9 cellular contexts compared by ENCODE assay signal in the genomic region with DNA sequence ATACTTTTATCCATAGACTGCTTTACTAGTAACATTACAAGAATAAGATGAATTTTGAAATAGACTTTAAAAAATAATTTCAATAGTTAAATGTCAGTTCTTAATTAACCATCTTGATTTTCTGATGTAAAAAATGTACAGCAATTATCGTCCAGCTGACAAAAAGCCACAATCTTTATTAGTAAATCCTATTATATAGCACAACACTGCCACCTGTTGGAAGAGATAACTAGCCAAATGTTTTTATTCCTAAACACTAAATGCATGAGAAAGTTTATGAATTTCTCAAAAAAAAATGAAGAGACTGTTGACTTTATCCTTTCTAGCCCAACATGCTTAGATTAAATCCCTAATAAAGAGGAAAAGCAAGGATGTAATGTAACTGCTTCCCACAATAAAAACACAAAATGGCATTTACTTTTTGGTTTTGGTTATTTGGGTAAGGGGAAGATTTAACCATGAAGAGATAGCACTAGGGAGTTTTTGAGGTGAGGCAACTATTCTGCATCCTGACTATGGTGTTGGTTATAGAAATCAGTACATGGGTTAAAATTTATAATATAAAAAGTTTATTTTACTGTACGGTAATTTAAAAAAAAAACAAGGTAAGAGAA. TPM values are rescaled to one million over a fixed set of nuclear protein-coding genes. Genes with fewer than 3 reads are reported as not detected.
A peak's percentile ranks its signal among the peaks of the same experiment; 100 is the strongest.
DNase-seq lines count a peak whose midpoint lies in the region; ATAC-seq, FAIRE-seq and TF ChIP-seq lines count a peak whose summit lies in the region.
"Had no signal": no experiment of that assay in that cellular context is flagged by ENCODE, and none has a peak within 500 bp of the region (broad histone marks: within the 10 kb centered on the region; RNA-seq: fewer than 3 reads in every experiment).

No MANE protein-coding gene starts in this region.

- peak; percentile 35 for DNase-seq in GM04504 (ENCODE audit: low read depth)
- peak; percentile 64 for DNase-seq in NCI-H2196 (lab: John Stamatoyannopoulos, UW; ENCODE audit: unreplicated experiment)
- DNase-seq in cardiac fibroblast (ENCODE audit: low read depth in 2 of 2): peak; percentile 72 to 78
- peak in 1 of 2 donors; percentile 60 for DNase-seq in memory B cell (ENCODE audit: low spot score in 2 of 2)
- no peak for DNase-seq in stimulated activated naive B cell treated with anti-CD40 and anti-IgM and Interleukin-4, amounts not matched to agents 10 μg/mL and 1 μg/mL and 100 μg/mL, for 72 hours
- no peak for DNase-seq in mucosa of gallbladder (ENCODE audit: low spot score)
- DNase-seq: activated naive CD8-positive, alpha-beta T cell treated with anti-CD3 and anti-CD28 coated beads, Interleukin-2, amount 10 ng/mL, durations not matched to agents 7 days and 5 days had no signal

- no peaks in the 10 kb centered on the region for H3K27me3 Mint-ChIP-seq in memory B cell
- H3K27me3 Mint-ChIP-seq in stimulated activated naive B cell treated with anti-CD40 and anti-IgM and Interleukin-4, amounts not matched to agents 10 μg/mL and 1 μg/mL and 100 μg/mL, for 72 hours: no peaks in the 10 kb centered on the region
- H3K27me3 Mint-ChIP-seq: activated naive CD8-positive, alpha-beta T cell treated with anti-CD3 and anti-CD28 coated beads, Interleukin-2, amount 10 ng/mL, durations not matched to agents 7 days and 5 days had no signal

- peak; percentile 44 for ATAC-seq in memory B cell (ENCODE audit: low read depth)
- ATAC-seq in GM18520 (IDR thresholded peaks at IDR 0.05; ENCODE audit: unreplicated experiment): no peak
- no peak for ATAC-seq in stimulated activated naive B cell treated with anti-CD40 and anti-IgM and Interleukin-4, amounts not matched to agents 10 μg/mL and 1 μg/mL and 100 μg/mL, for 72 hours (replicated peaks)

- peaks cover 5% of the 10 kb centered on the region for H3K36me3 Mint-ChIP-seq in memory B cell
- peaks cover 14 to 33% of the 10 kb centered on the region in 2 donors for H3K36me3 Mint-ChIP-seq in stimulated activated naive B cell treated with anti-CD40 and anti-IgM and Interleukin-4, amounts not matched to agents 10 μg/mL and 1 μg/mL and 100 μg/mL, for 72 hours

- no peak overlapping the region for H3K4me3 ChIP-seq in cardiac fibroblast (replicated peaks in 1 of 2; ENCODE audit: low read depth in 2 of 2, low read length in 2 of 2)

- H3K4me1 Mint-ChIP-seq in memory B cell: peaks cover 18% of the 10 kb centered on the region
- peaks cover 20 to 34% of the 10 kb centered on the region in 2 donors for H3K4me1 Mint-ChIP-seq in stimulated activated naive B cell treated with anti-CD40 and anti-IgM and Interleukin-4, amounts not matched to agents 10 μg/mL and 1 μg/mL and 100 μg/mL, for 72 hours

- peak; percentile 97 for FAIRE-seq in A204.1 (lab: Jason Lieb, UNC)

- H3K27ac Mint-ChIP-seq in memory B cell: no peak overlapping the region
- no peak overlapping the region for H3K27ac Mint-ChIP-seq in stimulated activated naive B cell treated with anti-CD40 and anti-IgM and Interleukin-4, amounts not matched to agents 10 μg/mL and 1 μg/mL and 100 μg/mL, for 72 hours
- H3K27ac Mint-ChIP-seq: activated naive CD8-positive, alpha-beta T cell treated with anti-CD3 and anti-CD28 coated beads, Interleukin-2, amount 10 ng/mL, durations not matched to agents 7 days and 5 days had no signal

- peak; percentile 57 for TF ChIP-seq CTCF in cardiac fibroblast (IDR thresholded peaks at IDR 0.05; ENCODE audit: low read depth, low read length)

- H3K9me3 Mint-ChIP-seq in memory B cell: no peaks in the 10 kb centered on the region
- H3K9me3 Mint-ChIP-seq in stimulated activated naive B cell treated with anti-CD40 and anti-IgM and Interleukin-4, amounts not matched to agents 10 μg/mL and 1 μg/mL and 100 μg/mL, for 72 hours: no peaks in the 10 kb centered on the region
- H3K9me3 Mint-ChIP-seq: activated naive CD8-positive, alpha-beta T cell treated with anti-CD3 and anti-CD28 coated beads, Interleukin-2, amount 10 ng/mL, durations not matched to agents 7 days and 5 days had no signal

- H3K4me3 Mint-ChIP-seq in memory B cell: no peak overlapping the region
- no peak overlapping the region for H3K4me3 Mint-ChIP-seq in stimulated activated naive B cell treated with anti-CD40 and anti-IgM and Interleukin-4, amounts not matched to agents 10 μg/mL and 1 μg/mL and 100 μg/mL, for 72 hours
- H3K4me3 Mint-ChIP-seq: activated naive CD8-positive, alpha-beta T cell treated with anti-CD3 and anti-CD28 coated beads, Interleukin-2, amount 10 ng/mL, durations not matched to agents 7 days and 5 days had no signal

RNA-seq across cellular contexts. Expression of a gene that starts 8.0 kb away (rescaled TPM):
- 43.6 TPM for total RNA-seq in mucosa of gallbladder

RNA-seq across cellular contexts. Expression of a gene that starts 37.2 kb away (rescaled TPM):
- 43.2 TPM for total RNA-seq in mucosa of gallbladder

Comparison
In these comparisons a context has a peak if more than half of its experiments do, and no peak if none do; other contexts are left out.
1. DNase-seq: peak in GM04504 (single experiment), NCI-H2196 (single experiment) and cardiac fibroblast (2 of 2); none in stimulated activated naive B cell treated with anti-CD40 and anti-IgM and Interleukin-4, amounts not matched to agents 10 μg/mL and 1 μg/mL and 100 μg/mL, for 72 hours (single experiment) and mucosa of gallbladder (single experiment).